Comparison of ENCODE assay signal across 26 cellular contexts in genomic region chr15:94494732-94495131, GRCh38.
"Had no signal": no experiment of that assay in that cellular context is flagged by ENCODE, and none has a peak within 500 bp of the region (broad histone marks: within the 10 kb centered on the region; RNA-seq: fewer than 3 reads in every experiment).

No MANE protein-coding gene starts in this region.

- H3K36me3 ChIP-seq: Peyer's patch had no signal

- H3K9me3 ChIP-seq: Peyer's patch had no signal

- H3K27me3 ChIP-seq: Peyer's patch had no signal

- H3K4me3 ChIP-seq: Peyer's patch, SK-N-MC had no signal

- H3K4me1 ChIP-seq: Peyer's patch had no signal

- DNase-seq: activated CD4-positive, alpha-beta memory T cell treated with anti-CD3 and anti-CD28 coated beads for 36 hours; activated CD4-positive, alpha-beta T cell treated with anti-CD3 and anti-CD28 coated beads, Interleukin-2, amount 10 ng/mL, durations not matched to agents 7 days and 5 days; activated CD4-positive, CD25-positive, alpha-beta regulatory T cell; activated CD8-positive, alpha-beta memory T cell treated with anti-CD3 and anti-CD28 coated beads for 24 hours; activated gamma-delta T cell treated with Interleukin-2 at 50 U/mL for 16 hours; activated naive CD4-positive, alpha-beta T cell treated with anti-CD3 and anti-CD28 coated beads, Interleukin-2, amount 10 ng/mL, durations not matched to agents 7 days and 5 days; activated naive CD8-positive, alpha-beta T cell treated with anti-CD3 and anti-CD28 coated beads for 36 hours; activated T-cell treated with anti-CD3 and anti-CD28 coated beads, Interleukin-2, amount 50 U/mL, for 72 hours; anterior cingulate cortex; Kasumi-1; KBM-7; NCI-H1048; NCI-H1930; NCI-H2171; NCI-H345; NCI-H510A; NCI-H526 treated with DMSO at 0.1 percent for 48 hours; NK-92 treated with Interleukin-12 subunit alpha and Interleukin-12 subunit beta, amount 100 ng/mL, for 24 hours; OCI-M1; Peyer's patch; T-cell; T-helper 2 cell; T1000 had no signal

- H3K27ac ChIP-seq: Peyer's patch, SK-N-MC, VCaP had no signal

- ATAC-seq: activated T-cell treated with anti-CD3 and anti-CD28 coated beads, Interleukin-2, amount 50 U/mL, for 72 hours; Right ventricle myocardium inferior; T-cell had no signal
